ENCODE assay signal across 8 cellular contexts in genomic region chr6:3208096-3208774, GRCh38. TPM values are rescaled to one million over a fixed set of nuclear protein-coding genes. Genes with fewer than 3 reads are reported as not detected.
DNase-seq lines count a peak whose midpoint lies in the region; ATAC-seq, FAIRE-seq and TF ChIP-seq lines count a peak whose summit lies in the region.

No MANE protein-coding gene starts in this region.

- peak; percentile 4 for FAIRE-seq in HTR-8/SVneo (lab: Jason Lieb, UNC)

- no TSS peak for BruUV-seq in MCF 10A (replicated peaks; lab: Mats Ljungman, UMichigan)

- H3K27me3 Mint-ChIP-seq in MCF 10A (ENCODE audit: insufficient read depth, unreplicated experiment): no peaks in the 10 kb centered on the region

- DNase-seq in AG20443 (ENCODE audit: low spot score) (peak; percentile 89), HTR-8/SVneo (ENCODE audit: insufficient read length, low spot score) (peak; percentile 51), MCF 10A (ENCODE audit: unreplicated experiment) (peak; percentile 80), mucosa of gallbladder (ENCODE audit: low spot score) (peak; percentile 47), NCI-H526 (lab: John Stamatoyannopoulos, UW) (no peak), NCI-H2081 (lab: John Stamatoyannopoulos, UW) (no peak), foreskin melanocyte (no peak)

- intact Hi-C loops in MCF 10A (cut with micrococcal nuclease): loop anchor here (5.0 kb wide), 1 partner anchor 206 kb away; no protein-coding TSS in a partner anchor

- POLR2A ChIA-PET in MCF 10A (lab: Yijun Ruan, JAX): interaction anchor here (0.6 to 3.4 kb wide), 17 partner anchors 12 to 140 kb away, joined by 3 to 34 read pairs (median 4); partner anchors contain the start of genes BPHL, PSMG4, RIPK1 and TUBB2A

- peak overlapping the region; percentile 94 for H3K27ac Mint-ChIP-seq in MCF 10A (ENCODE audit: low read depth, unreplicated experiment)

- CTCF ChIA-PET in MCF 10A (lab: Yijun Ruan, JAX): interaction anchor here (0.6 to 3.2 kb wide), 13 partner anchors 41 to 237 kb away, joined by 3 to 17 read pairs (median 4); partner anchors contain the start of genes SERPINB6 and TUBB2A

- no peak for TF ChIP-seq CTCF in MCF 10A (IDR thresholded peaks at IDR 0.05; ENCODE audit: unreplicated experiment)

- H3K36me3 Mint-ChIP-seq in MCF 10A (ENCODE audit: insufficient read depth, unreplicated experiment): no peaks in the 10 kb centered on the region

- H3K9me3 Mint-ChIP-seq in MCF 10A (ENCODE audit: unreplicated experiment): no peaks in the 10 kb centered on the region

- H3K4me3 Mint-ChIP-seq in MCF 10A (ENCODE audit: unreplicated experiment): peak overlapping the region; percentile 61

- H3K4me1 Mint-ChIP-seq in MCF 10A (ENCODE audit: insufficient read depth, unreplicated experiment): peaks cover 26% of the 10 kb centered on the region

- ATAC-seq in HG02938 (IDR thresholded peaks at IDR 0.05; ENCODE audit: unreplicated experiment): no peak

RNA-seq across cellular contexts. Expression of gene TUBB2B, which starts 19.2 kb away (rescaled TPM):
- 0.47 and 0.54 TPM in 2 replicates for total RNA-seq in MCF 10A (2022)
- total RNA-seq in mucosa of gallbladder: 24.5 TPM

RNA-seq across cellular contexts. Expression of gene PSMG4, which starts 50.5 kb away (rescaled TPM):
- total RNA-seq in MCF 10A (2022) (27.9 and 40.0 TPM in 2 replicates), mucosa of gallbladder (19.3 TPM)

RNA-seq across cellular contexts. Expression of gene TUBB2A, which starts 50.9 kb away (rescaled TPM):
- total RNA-seq in MCF 10A (2022): 13.3 and 17.8 TPM in 2 replicates
- total RNA-seq in mucosa of gallbladder: 108 TPM

Comparison
In these comparisons a context has a peak if more than half of its experiments do, and no peak if none do; other contexts are left out.
1. DNase-seq: peak in AG20443 (single experiment), HTR-8/SVneo (single experiment), MCF 10A (single experiment) and mucosa of gallbladder (single experiment); none in NCI-H526 (0 of 2), NCI-H2081 (0 of 2) and foreskin melanocyte (single experiment).
2. RNA of gene TUBB2B, which starts 19.2 kb away (total RNA-seq): 24.5 TPM in mucosa of gallbladder (single experiment); 0.47 to 0.54 TPM in MCF 10A; every median in the first group is over 10 times any median in the second.